Comparison of ENCODE assay signal across 15 cellular contexts in genomic region chr6:141986457-141986856, GRCh38.
"Had no signal": no experiment of that assay in that cellular context is flagged by ENCODE, and none has a peak within 500 bp of the region (broad histone marks: within the 10 kb centered on the region; RNA-seq: fewer than 3 reads in every experiment).

No MANE protein-coding gene starts in this region.

- H3K27ac ChIP-seq: gastroesophageal sphincter, ovary, right atrium auricular region, stomach, thoracic aorta had no signal

- DNase-seq: effector memory CD4-positive, alpha-beta T cell; kidney glomerular epithelial cell; mucosa of descending colon; naive thymus-derived CD8-positive, alpha-beta T cell; ovary; small intestine; stimulated activated CD4-positive, alpha-beta T cell treated with anti-CD3 and anti-CD28 coated beads, Interleukin-12 subunit alpha, Interleukin-12 subunit beta, amount 100 ng/mL, for 4 hours; stimulated activated naive CD4-positive, alpha-beta T cell; stomach; substantia nigra; trophoblast cell had no signal

- H3K27me3 ChIP-seq: gastroesophageal sphincter, ovary, right atrium auricular region, stomach had no signal

- H3K27me3 Mint-ChIP-seq: naive thymus-derived CD8-positive, alpha-beta T cell had no signal

- H3K27ac Mint-ChIP-seq: naive thymus-derived CD8-positive, alpha-beta T cell had no signal

- ATAC-seq: esophagus mucosa; gastroesophageal sphincter; mucosa of descending colon; naive thymus-derived CD8-positive, alpha-beta T cell had no signal

- H3K36me3 ChIP-seq: gastroesophageal sphincter, ovary, right atrium auricular region, stomach, thoracic aorta had no signal

- H3K4me1 ChIP-seq: gastroesophageal sphincter, right atrium auricular region, stomach had no signal

- H3K9me3 Mint-ChIP-seq: naive thymus-derived CD8-positive, alpha-beta T cell had no signal

- H3K4me3 Mint-ChIP-seq: naive thymus-derived CD8-positive, alpha-beta T cell had no signal

- H3K9me3 ChIP-seq: gastroesophageal sphincter, mucosa of descending colon, ovary, right atrium auricular region, stomach, thoracic aorta had no signal

- H3K4me3 ChIP-seq: gastroesophageal sphincter, mucosa of descending colon, ovary, right atrium auricular region, stomach, thoracic aorta had no signal

- H3K36me3 Mint-ChIP-seq: naive thymus-derived CD8-positive, alpha-beta T cell had no signal
